Comparison of ENCODE assay signal across 22 cellular contexts in genomic region chr17:17603895-17604225, GRCh38.
"Had no signal": no experiment of that assay in that cellular context is flagged by ENCODE, and none has a peak within 500 bp of the region (broad histone marks: within the 10 kb centered on the region; RNA-seq: fewer than 3 reads in every experiment).

No MANE protein-coding gene starts in this region.

- H3K4me3 ChIP-seq: hepatocyte, left ventricle myocardium inferior, lung, sigmoid colon, skin epidermis, testis, tibial nerve, upper lobe of right lung, vagina had no signal

- H3K27ac ChIP-seq: foreskin keratinocyte, hepatocyte, left ventricle myocardium inferior, sigmoid colon, skin epidermis, testis, tibial nerve, upper lobe of right lung, vagina had no signal

- H2AFZ ChIP-seq: hepatocyte had no signal

- DNase-seq: dermis blood vessel endothelial cell; erythroblast; foreskin keratinocyte; head of caudate nucleus; kidney; left cardiac atrium; left ventricle myocardium inferior; mesenchymal stem cell; midbrain; sigmoid colon; stimulated activated CD4-positive, alpha-beta T cell treated with anti-CD3 and anti-CD28 coated beads, Interleukin-2, amount 100 ng/mL, for 24 hours; stimulated activated CD4-positive, alpha-beta T cell treated with anti-CD3 and anti-CD28 coated beads, Interleukin-4, amount 100 ng/mL, for 4 hours; stimulated activated naive B cell treated with anti-CD40 and anti-IgM and Interleukin-4, amounts not matched to agents 10 μg/mL and 1 μg/mL and 100 μg/mL, for 72 hours; stimulated activated naive CD8-positive, alpha-beta T cell treated with anti-CD3 and anti-CD28 coated beads, Interleukin-15, amount 100 ng/mL, for 72 hours; testis; upper lobe of right lung had no signal

- H3K4me2 ChIP-seq: hepatocyte had no signal

- H3K4me1 Mint-ChIP-seq: stimulated activated naive CD8-positive, alpha-beta T cell treated with anti-CD3 and anti-CD28 coated beads, Interleukin-15, amount 100 ng/mL, for 72 hours had no signal

- H3K9me3 Mint-ChIP-seq: nephron; stimulated activated naive B cell treated with anti-CD40 and anti-IgM and Interleukin-4, amounts not matched to agents 10 μg/mL and 1 μg/mL and 100 μg/mL, for 72 hours; stimulated activated naive CD8-positive, alpha-beta T cell treated with anti-CD3 and anti-CD28 coated beads, Interleukin-15, amount 100 ng/mL, for 72 hours had no signal

- H3K27ac Mint-ChIP-seq: nephron; stimulated activated naive B cell treated with anti-CD40 and anti-IgM and Interleukin-4, amounts not matched to agents 10 μg/mL and 1 μg/mL and 100 μg/mL, for 72 hours had no signal

- H3K27me3 ChIP-seq: hepatocyte, sigmoid colon, testis, tibial nerve, upper lobe of right lung, vagina had no signal

- H3K27me3 Mint-ChIP-seq: stimulated activated naive B cell treated with anti-CD40 and anti-IgM and Interleukin-4, amounts not matched to agents 10 μg/mL and 1 μg/mL and 100 μg/mL, for 72 hours; stimulated activated naive CD8-positive, alpha-beta T cell treated with anti-CD3 and anti-CD28 coated beads, Interleukin-15, amount 100 ng/mL, for 72 hours had no signal

- H3K36me3 ChIP-seq: left ventricle myocardium inferior, sigmoid colon, tibial nerve, upper lobe of right lung, vagina had no signal

- H3K4me3 Mint-ChIP-seq: nephron; stimulated activated naive B cell treated with anti-CD40 and anti-IgM and Interleukin-4, amounts not matched to agents 10 μg/mL and 1 μg/mL and 100 μg/mL, for 72 hours; stimulated activated naive CD8-positive, alpha-beta T cell treated with anti-CD3 and anti-CD28 coated beads, Interleukin-15, amount 100 ng/mL, for 72 hours had no signal

- H3K36me3 Mint-ChIP-seq: stimulated activated naive B cell treated with anti-CD40 and anti-IgM and Interleukin-4, amounts not matched to agents 10 μg/mL and 1 μg/mL and 100 μg/mL, for 72 hours had no signal

- H3K4me1 ChIP-seq: foreskin keratinocyte, sigmoid colon, testis, tibial nerve had no signal

- H3K9me3 ChIP-seq: left ventricle myocardium inferior, sigmoid colon, testis, tibial nerve, upper lobe of right lung, vagina had no signal

- H3K79me2 ChIP-seq: hepatocyte had no signal
